ENCODE assay signal across 27 cellular contexts in the genomic region with DNA sequence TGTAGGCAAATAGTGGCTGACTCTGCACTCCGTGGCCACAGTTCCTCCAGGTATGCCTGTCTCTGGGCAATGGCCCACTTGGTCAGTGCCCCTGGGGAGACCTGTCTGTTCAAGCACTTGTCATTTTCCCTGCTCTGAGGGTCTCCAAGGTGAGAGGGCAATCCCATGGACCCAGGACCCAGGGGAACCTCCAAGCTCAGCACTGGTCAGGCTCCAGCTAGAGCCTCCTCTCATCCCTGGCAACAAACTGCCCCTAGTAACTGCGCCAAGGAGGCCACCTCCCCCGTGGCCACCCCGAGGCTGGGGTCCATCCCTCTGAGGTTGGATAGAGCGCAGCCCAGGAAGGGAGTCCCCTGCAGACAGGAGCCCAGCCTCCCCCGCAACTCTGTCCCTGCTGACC. TPM values are rescaled to one million over a fixed set of nuclear protein-coding genes. Genes with fewer than 3 reads are reported as not detected.
"Had no signal": no experiment of that assay in that cellular context is flagged by ENCODE, and none has a peak within 500 bp of the region (broad histone marks: within the 10 kb centered on the region; RNA-seq: fewer than 3 reads in every experiment).

No MANE protein-coding gene starts in this region.

- H3K79me2 ChIP-seq: hepatocyte, parathyroid adenoma had no signal

- H3K9ac ChIP-seq: parathyroid adenoma had no signal

- H3K4me1 ChIP-seq: gastrocnemius medialis, parathyroid adenoma, psoas muscle, testis, uterus had no signal

- H3K27ac ChIP-seq: gastrocnemius medialis, hepatocyte, parathyroid adenoma, psoas muscle, testis, transverse colon, uterus, WERI-Rb-1 had no signal

- H2AFZ ChIP-seq: parathyroid adenoma had no signal

- H3K9me3 ChIP-seq: gastrocnemius medialis, psoas muscle, testis, transverse colon, uterus had no signal

- H3K4me1 Mint-ChIP-seq: activated CD4-positive, alpha-beta memory T cell treated with anti-CD3 and anti-CD28 coated beads, Interleukin-2, amount 10 ng/mL, durations not matched to agents 7 days and 5 days; activated CD4-positive, alpha-beta T cell treated with anti-CD3 and anti-CD28 coated beads, Interleukin-2, amount 10 ng/mL, durations not matched to agents 24 days and 14 days; immature natural killer cell; memory B cell; nephron had no signal

- H3K36me3 ChIP-seq: gastrocnemius medialis, transverse colon, uterus, WERI-Rb-1 had no signal

- H3K27ac Mint-ChIP-seq: activated CD4-positive, alpha-beta memory T cell treated with anti-CD3 and anti-CD28 coated beads, Interleukin-2, amount 10 ng/mL, durations not matched to agents 7 days and 5 days; activated CD4-positive, alpha-beta T cell treated with anti-CD3 and anti-CD28 coated beads, Interleukin-2, amount 10 ng/mL, durations not matched to agents 24 days and 14 days; activated naive CD8-positive, alpha-beta T cell; activated T-helper 2 cell treated with anti-CD3 and anti-CD28 coated beads, Interferon-gamma antibody, Interleukin-2, Interleukin-4, amounts not matched to agents 10 μg/mL and 5 μg/mL and 100 μg/mL, durations not matched to agents 14 hours and 24 hours and 36 hours; immature natural killer cell; memory B cell; nephron; T-helper 17 cell had no signal

- H3K4me3 Mint-ChIP-seq: activated CD4-positive, alpha-beta memory T cell treated with anti-CD3 and anti-CD28 coated beads, Interleukin-2, amount 10 ng/mL, durations not matched to agents 7 days and 5 days; activated CD4-positive, alpha-beta T cell treated with anti-CD3 and anti-CD28 coated beads, Interleukin-2, amount 10 ng/mL, durations not matched to agents 24 days and 14 days; activated naive CD8-positive, alpha-beta T cell; immature natural killer cell; memory B cell; T-helper 17 cell had no signal

- H3K27me3 ChIP-seq: testis had no signal

- H3K36me3 Mint-ChIP-seq: immature natural killer cell had no signal

- DNase-seq: activated CD4-positive, alpha-beta memory T cell treated with anti-CD3 and anti-CD28 coated beads, Interleukin-2, amount 10 ng/mL, durations not matched to agents 7 days and 5 days; activated CD4-positive, alpha-beta T cell treated with anti-CD3 and anti-CD28 coated beads, Interleukin-2, amount 10 ng/mL, durations not matched to agents 24 days and 14 days; activated CD4-positive, CD25-positive, alpha-beta regulatory T cell treated with anti-CD3 and anti-CD28 coated beads, Interleukin-2, amount 50 U/mL, for 72 hours; activated CD8-positive, alpha-beta memory T cell treated with anti-CD3 and anti-CD28 coated beads, Interleukin-2, amount 50 U/mL, for 48 hours; activated T-cell treated with anti-CD3 and anti-CD28 coated beads, Interleukin-2, amount 50 U/mL, for 48 hours; anterior cingulate cortex; effector CD8-positive, alpha-beta T cell; erythroblast; gastrocnemius medialis; immature natural killer cell; nucleus accumbens; psoas muscle; stimulated activated naive CD4-positive, alpha-beta T cell; T-helper 17 cell; T1000; testis; transverse colon; uterus; WERI-Rb-1 had no signal

- ATAC-seq: gastrocnemius medialis, psoas muscle, T-helper 17 cell had no signal

- H3K27me3 Mint-ChIP-seq: activated naive CD8-positive, alpha-beta T cell; memory B cell had no signal

- H3K4me3 ChIP-seq: gastrocnemius medialis, hepatocyte, psoas muscle, uterus had no signal

- H3K9me3 Mint-ChIP-seq: activated CD4-positive, alpha-beta memory T cell treated with anti-CD3 and anti-CD28 coated beads, Interleukin-2, amount 10 ng/mL, durations not matched to agents 7 days and 5 days; activated CD4-positive, alpha-beta T cell treated with anti-CD3 and anti-CD28 coated beads, Interleukin-2, amount 10 ng/mL, durations not matched to agents 24 days and 14 days; activated T-helper 2 cell treated with anti-CD3 and anti-CD28 coated beads, Interferon-gamma antibody, Interleukin-2, Interleukin-4, amounts not matched to agents 10 μg/mL and 5 μg/mL and 100 μg/mL, durations not matched to agents 14 hours and 24 hours and 36 hours; immature natural killer cell; memory B cell; nephron had no signal

RNA-seq across cellular contexts. Expression of a gene that starts 0.7 kb away (rescaled TPM):
- total RNA-seq: activated CD4-positive, alpha-beta memory T cell treated with anti-CD3 and anti-CD28 coated beads, Interleukin-2, amount 10 ng/mL, durations not matched to agents 7 days and 5 days; activated CD4-positive, alpha-beta T cell treated with anti-CD3 and anti-CD28 coated beads, Interleukin-2, amount 10 ng/mL, durations not matched to agents 24 days and 14 days; dermis microvascular lymphatic vessel endothelial cell; smooth muscle cell had no signal
- polyA plus RNA-seq: immature natural killer cell, smooth muscle cell had no signal
